Comparison of ENCODE assay signal across 1 cellular context in genomic region chr10:31132681-31133239, GRCh38.
TF ChIP-seq lines count a peak whose summit lies in the region.

No MANE protein-coding gene starts in this region.

TF ChIP-seq in SK-N-SH, 30 proteins besides CTCF, POLR2A, EP300 and RAD21:
- TF ChIP-seq IRF3 (IDR thresholded peaks at IDR 0.05; ENCODE audit: low read depth, low read length) (no peak), FOXJ3 (CRISPR knock-in tag; IDR thresholded peaks at IDR 0.05) (no peak), USF2 (IDR thresholded peaks at IDR 0.05; ENCODE audit: borderline replicate concordance, low read depth, low read length) (no peak), MXI1 (IDR thresholded peaks at IDR 0.05; ENCODE audit: low read depth, low read length) (no peak), MAX (IDR thresholded peaks at IDR 0.05; ENCODE audit: low read depth) (no peak), YY1 (IDR thresholded peaks at IDR 0.05; ENCODE audit: low read depth) (no peak), SIN3A (IDR thresholded peaks at IDR 0.05; ENCODE audit: borderline replicate concordance, low read depth, low read length) (no peak), REST (IDR thresholded peaks at IDR 0.05; ENCODE audit: low read depth, low read length) (no peak), TEAD4 (IDR thresholded peaks at IDR 0.05; ENCODE audit: borderline replicate concordance, insufficient read depth) (no peak), GATA2 (CRISPR knock-in tag; IDR thresholded peaks at IDR 0.05) (no peak), RCOR1 (IDR thresholded peaks at IDR 0.05; ENCODE audit: low read length) (no peak), TCF12 (IDR thresholded peaks at IDR 0.05) (no peak), EZH2phosphoT487 (IDR thresholded peaks at IDR 0.05; ENCODE audit: borderline replicate concordance, low read depth) (no peak), ZBTB33 (IDR thresholded peaks at IDR 0.05; ENCODE audit: borderline replicate concordance, low read depth) (no peak), FOXM1 (IDR thresholded peaks at IDR 0.05; ENCODE audit: low read depth) (no peak), USF1 (IDR thresholded peaks at IDR 0.05; ENCODE audit: borderline replicate concordance, low read depth) (no peak), JUND (IDR thresholded peaks at IDR 0.05) (no peak), GABPA (IDR thresholded peaks at IDR 0.05; ENCODE audit: low read depth) (no peak), NRF1 (IDR thresholded peaks at IDR 0.05; ENCODE audit: low read depth, low read length) (no peak), NFIC (IDR thresholded peaks at IDR 0.05; ENCODE audit: borderline replicate concordance) (no peak)
TF ChIP-seq in SK-N-SH: peak in this region for 0.
